ENCODE assay signal across 8 cellular contexts in the genomic region with DNA sequence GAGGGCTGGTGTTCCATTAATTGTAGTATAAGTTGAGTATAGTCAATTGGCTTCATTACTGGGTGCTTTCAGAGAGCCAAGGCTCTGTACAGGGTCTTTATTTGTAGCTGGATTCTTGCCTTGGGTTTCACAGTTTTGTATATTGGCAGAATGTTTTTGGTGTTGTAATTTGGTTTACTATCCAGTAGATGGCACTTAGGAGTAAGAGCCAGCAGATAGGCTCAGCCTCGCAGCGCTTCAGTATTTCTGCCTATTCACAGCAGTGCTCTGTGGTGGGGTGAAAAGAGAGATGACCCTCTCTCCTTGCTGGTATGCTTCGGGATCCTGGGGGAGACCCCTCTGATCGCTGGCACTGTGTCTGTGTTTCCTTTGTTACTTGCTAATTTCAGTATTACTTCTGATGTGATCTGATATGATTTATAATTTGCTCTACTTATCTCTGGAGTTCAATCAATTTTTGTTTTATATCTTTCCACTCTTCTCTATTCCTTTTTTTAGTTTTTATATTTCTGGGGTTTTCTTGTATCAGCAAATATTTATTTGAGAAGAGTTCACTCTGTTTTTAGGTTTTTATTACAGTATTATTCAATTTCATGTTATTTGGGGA. TPM values are rescaled to one million over a fixed set of nuclear protein-coding genes. Genes with fewer than 3 reads are reported as not detected.
A peak's percentile ranks its signal among the peaks of the same experiment; 100 is the strongest.
DNase-seq lines count a peak whose midpoint lies in the region; ATAC-seq and TF ChIP-seq lines count a peak whose summit lies in the region.

No MANE protein-coding gene starts in this region.

- WGBS in liver = 8% methylated on average over 4 of the region's 4 CpGs
- WGBS in thyroid gland, 2 donors = 12 to 16% methylated on average over 4 of the region's 4 CpGs

- peak; percentile 34 for TF ChIP-seq CTCF in coronary artery (IDR thresholded peaks at IDR 0.05)
- peak; percentile 60 for TF ChIP-seq CTCF in liver (IDR thresholded peaks at IDR 0.05; ENCODE audit: low read depth, low read length, missing input control)
- peak in 4 of 6 experiments; percentile 28 to 67 (median 47) for TF ChIP-seq CTCF in thyroid gland (IDR thresholded peaks at IDR 0.05)

- no peaks in the 10 kb centered on the region for H3K27me3 ChIP-seq in liver (ENCODE audit: control insufficient read depth in 4 of 4, insufficient read depth in 4 of 4, low read length in 3 of 4)
- no peaks in the 10 kb centered on the region for H3K27me3 ChIP-seq in thyroid gland

- DNase-seq in activated CD8-positive, alpha-beta memory T cell treated with anti-CD3 and anti-CD28 coated beads for 24 hours = peak; percentile 51
- DNase-seq in activated CD8-positive, alpha-beta memory T cell treated with anti-CD3 and anti-CD28 coated beads, Interleukin-2, amount 50 U/mL, for 4 hours = no peak
- DNase-seq in HT-29 (ENCODE audit: low spot score) (peak; percentile 56), RPMI7951 (ENCODE audit: low read depth) (peak; percentile 19), coronary artery (ENCODE audit: low spot score) (no peak), thyroid gland (peak; percentile 21 to 32)

- H3K27ac ChIP-seq in coronary artery = no peak overlapping the region
- no peak overlapping the region for H3K27ac ChIP-seq in liver (ENCODE audit: low read depth in 1 of 2, low read length in 2 of 2)
- H3K27ac ChIP-seq in thyroid gland = no peak overlapping the region

- H3K4me3 ChIP-seq in coronary artery (no peak overlapping the region), liver (ENCODE audit: low read depth in 1 of 3, low read length in 3 of 3) (no peak overlapping the region), thyroid gland (replicated peaks in 1 of 3) (no peak overlapping the region)

- H3K9ac ChIP-seq in liver (ENCODE audit: low read depth in 1 of 2, low read length in 2 of 2) = no peak overlapping the region

- peak; percentile 72 to 79 for TF ChIP-seq RAD21 in liver (IDR thresholded peaks at IDR 0.05)

- H3K36me3 ChIP-seq in liver (ENCODE audit: control insufficient read depth in 4 of 4, insufficient read depth in 3 of 4, low read depth in 1 of 4, low read length in 3 of 4) (no peaks in the 10 kb centered on the region), thyroid gland (no peaks in the 10 kb centered on the region)

- intact Hi-C loops in thyroid gland (cut with DNase I) = no loop called here

- no peak for TF ChIP-seq POLR2A in thyroid gland (IDR thresholded peaks at IDR 0.05)

- no peaks in the 10 kb centered on the region for H3K9me3 ChIP-seq in liver (ENCODE audit: control insufficient read depth in 4 of 4, low read length in 3 of 4)
- H3K9me3 ChIP-seq in thyroid gland = no peaks in the 10 kb centered on the region

- H3K4me1 ChIP-seq in liver (ENCODE audit: control insufficient read depth in 4 of 4, insufficient read depth in 4 of 4, low read length in 3 of 4) (peaks cover 0 to 2% (median 0%) of the 10 kb centered on the region in 4 donors), thyroid gland (no peaks in the 10 kb centered on the region)

- peak; percentile 92 for ATAC-seq in GM21717 (IDR thresholded peaks at IDR 0.05; ENCODE audit: unreplicated experiment)

TF ChIP-seq in liver, 16 proteins besides CTCF, POLR2A, EP300 and RAD21:
- TF ChIP-seq NR2F2 (IDR thresholded peaks at IDR 0.05) (no peak), JUND (IDR thresholded peaks at IDR 0.05) (no peak), FOXA2 (IDR thresholded peaks at IDR 0.05) (no peak), GABPA (IDR thresholded peaks at IDR 0.05 in 1 of 2, conservative IDR thresholded peaks at IDR 0.05 in 1 of 2) (no peak), YY1 (IDR thresholded peaks at IDR 0.05) (no peak), FOXA1 (IDR thresholded peaks at IDR 0.05) (no peak), HNF4A (conservative IDR thresholded peaks at IDR 0.05) (no peak), RXRA (IDR thresholded peaks at IDR 0.05) (no peak), EGR1 (IDR thresholded peaks at IDR 0.05; ENCODE audit: low read depth in 2 of 2) (no peak)
- TF ChIP-seq, protein P1, sequence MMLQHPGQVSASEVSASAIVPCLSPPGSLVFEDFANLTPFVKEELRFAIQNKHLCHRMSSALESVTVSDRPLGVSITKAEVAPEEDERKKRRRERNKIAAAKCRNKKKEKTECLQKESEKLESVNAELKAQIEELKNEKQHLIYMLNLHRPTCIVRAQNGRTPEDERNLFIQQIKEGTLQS (IDR thresholded peaks at IDR 0.05) = no peak
- TF ChIP-seq, protein P2, sequence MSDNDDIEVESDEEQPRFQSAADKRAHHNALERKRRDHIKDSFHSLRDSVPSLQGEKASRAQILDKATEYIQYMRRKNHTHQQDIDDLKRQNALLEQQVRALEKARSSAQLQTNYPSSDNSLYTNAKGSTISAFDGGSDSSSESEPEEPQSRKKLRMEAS (IDR thresholded peaks at IDR 0.05) = no peak
TF ChIP-seq in liver: peak in this region for 0.

RNA-seq across cellular contexts. Expression of a gene that starts 52.2 kb away (rescaled TPM):
- total RNA-seq in HT-29 (2014; rRNA removed; shearing (Covaris generic)) = not detected in 2 replicates
- total RNA-seq in RPMI7951 (2014; rRNA removed; shearing (Covaris generic)) = not detected in 2 replicates
- total RNA-seq in liver (1 to 10 TPM; 1.3 to 4.5 TPM), thyroid gland (10 to 100 TPM in 1 of 4 donors, 1 to 10 TPM in 3; 7.4 to 13.8 (median 9.7) TPM)
- polyA plus RNA-seq in liver = 1 to 10 TPM; 1.0 to 1.2 TPM

Comparison
In these comparisons a context has a peak if more than half of its experiments do, and no peak if none do; other contexts are left out.
1. DNase-seq: peak in activated CD8-positive, alpha-beta memory T cell treated with anti-CD3 and anti-CD28 coated beads for 24 hours (single experiment), HT-29 (single experiment), RPMI7951 (single experiment) and thyroid gland (2 of 2); none in activated CD8-positive, alpha-beta memory T cell treated with anti-CD3 and anti-CD28 coated beads, Interleukin-2, amount 50 U/mL, for 4 hours (single experiment) and coronary artery (single experiment).
2. Peak in every context shown above with its lines, with median percentiles within 50 percentile points of each other: CTCF ChIP-seq.